In genomic region chr19:42075616-42076374, GRCh38 we compare ENCODE assay signal across 8 cellular contexts. TPM values are rescaled to one million over a fixed set of nuclear protein-coding genes. Genes with fewer than 3 reads are reported as not detected.
DNase-seq lines count a peak whose midpoint lies in the region; ATAC-seq and TF ChIP-seq lines count a peak whose summit lies in the region.

Gene ZNF574 (plus strand): TSS chr19:42076166. CDS start chr19:42078607, 2,441 bp downstream.

- ATAC-seq in HG03432 (IDR thresholded peaks at IDR 0.05; ENCODE audit: unreplicated experiment), result peak; percentile 85

- peak; percentile 92 for TF ChIP-seq POLR2A in GM19099 (IDR thresholded peaks at IDR 0.05; ENCODE audit: extremely low read depth, insufficient read length, low read depth)

- DNase-seq in AG20443 (ENCODE audit: low spot score) (peak; percentile 98), NCI-H510A (lab: John Stamatoyannopoulos, UW) (peak; percentile 99), cerebellum (ENCODE audit: low spot score) (peak; percentile 100), islet precursor cell (peak; percentile 99)
- DNase-seq in activated CD4-positive, alpha-beta T cell treated with anti-CD3 and anti-CD28 coated beads for 1 hour, result peak; percentile 95
- peak; percentile 95 to 97 (median 97) for DNase-seq in stimulated activated CD4-positive, alpha-beta T cell treated with anti-CD3 and anti-CD28 coated beads, Interleukin-12 subunit alpha, Interleukin-12 subunit beta, amount 100 ng/mL, for 48 hours (ENCODE audit: low read depth in 2 of 3, low spot score in 1 of 3)

RNA-seq across cellular contexts. Expression of gene ZNF574, which starts in this region (rescaled TPM):
- 12.4 TPM for total RNA-seq in cerebellum

Comparison
In these comparisons a context has a peak if more than half of its experiments do, and no peak if none do; other contexts are left out.
1. Peak in every context shown above with its lines: DNase-seq and ATAC-seq.